Comparison of ENCODE assay signal across 27 cellular contexts in genomic region chr2:24814498-24814897, GRCh38.
"Had no signal": no experiment of that assay in that cellular context is flagged by ENCODE, and none has a peak within 500 bp of the region (broad histone marks: within the 10 kb centered on the region; RNA-seq: fewer than 3 reads in every experiment).

No MANE protein-coding gene starts in this region.

- H3K27me3 ChIP-seq: gastrocnemius medialis, heart left ventricle, hepatocyte, left lung, right atrium auricular region, stomach, testis, tibial nerve, upper lobe of left lung, uterus had no signal

- H3K4me3 ChIP-seq: gastrocnemius medialis, heart left ventricle, hepatocyte, left lung, prostate gland, right atrium auricular region, smooth muscle cell, stomach, testis, tibial nerve, upper lobe of left lung, uterus had no signal

- FAIRE-seq: kidney had no signal

- H3K9me3 Mint-ChIP-seq: naive thymus-derived CD8-positive, alpha-beta T cell had no signal

- H3K36me3 ChIP-seq: prostate gland, right atrium auricular region, uterus had no signal

- H2AFZ ChIP-seq: hepatocyte had no signal

- H3K4me1 Mint-ChIP-seq: naive thymus-derived CD8-positive, alpha-beta T cell had no signal

- DNase-seq: cortex of kidney; foreskin fibroblast; gastrocnemius medialis; heart left ventricle; kidney; left cardiac atrium; left lung; mesenchymal stem cell; naive thymus-derived CD8-positive, alpha-beta T cell; nephron progenitor cell; stimulated activated CD4-positive, alpha-beta T cell treated with anti-CD3 and anti-CD28 coated beads, Interleukin-12 subunit alpha, Interleukin-12 subunit beta, amount 100 ng/mL, for 4 hours; stimulated activated CD4-positive, alpha-beta T cell treated with anti-CD3 and anti-CD28 coated beads, Interleukin-1b, Interleukin-23, amount 100 ng/mL, for 48 hours; stimulated activated CD4-positive, alpha-beta T cell treated with anti-CD3 and anti-CD28 coated beads, Interleukin-4, amount 100 ng/mL, for 1 hour; stimulated activated CD8-positive, alpha-beta memory T cell treated with anti-CD3 and anti-CD28 coated beads, Interleukin-4, amount 100 ng/mL, for 48 hours; stimulated activated naive CD4-positive, alpha-beta T cell treated with Interleukin-2 at 50 U/mL for 16 hours; stomach; upper lobe of left lung had no signal

- H3K27me3 Mint-ChIP-seq: naive thymus-derived CD8-positive, alpha-beta T cell had no signal

- H3K9me3 ChIP-seq: gastrocnemius medialis, heart left ventricle, left lung, prostate gland, right atrium auricular region, stomach, testis, tibial nerve, upper lobe of left lung, uterus had no signal

- H3K4me1 ChIP-seq: left lung, prostate gland, stomach, tibial nerve, uterus had no signal

- H3K4me3 Mint-ChIP-seq: naive thymus-derived CD8-positive, alpha-beta T cell; nephron progenitor cell had no signal

- H3K4me2 ChIP-seq: hepatocyte, smooth muscle cell had no signal

- H3K27ac Mint-ChIP-seq: naive thymus-derived CD8-positive, alpha-beta T cell had no signal

- H3K27ac ChIP-seq: epithelial cell of prostate, gastrocnemius medialis, heart left ventricle, hepatocyte, left lung, prostate gland, right atrium auricular region, stomach, testis, tibial nerve, upper lobe of left lung, uterus had no signal

- ATAC-seq: esophagus mucosa; gastrocnemius medialis; left cardiac atrium; left lung; naive thymus-derived CD8-positive, alpha-beta T cell; sciatic nerve had no signal
